In genomic region chr2:200736646-200737274, GRCh38 we compare ENCODE assay signal across 24 cellular contexts.
DNase-seq lines count a peak whose midpoint lies in the region; ATAC-seq, FAIRE-seq and TF ChIP-seq lines count a peak whose summit lies in the region.
"Had no signal": no experiment of that assay in that cellular context is flagged by ENCODE, and none has a peak within 500 bp of the region (broad histone marks: within the 10 kb centered on the region; RNA-seq: fewer than 3 reads in every experiment).

No MANE protein-coding gene starts in this region.

- no peaks in the 10 kb centered on the region for H3K36me3 Mint-ChIP-seq in astrocyte (ENCODE audit: low read depth, unreplicated experiment)
- H3K36me3 Mint-ChIP-seq: activated CD4-positive, alpha-beta memory T cell treated with anti-CD3 and anti-CD28 coated beads for 36 hours; CD4-positive, CD25-positive, alpha-beta regulatory T cell had no signal

- intact Hi-C loops in upper lobe of right lung (cut with DNase I) = no loop called here

- peak overlapping the region; percentile 36 for H3K27ac Mint-ChIP-seq in astrocyte (ENCODE audit: unreplicated experiment)
- H3K27ac Mint-ChIP-seq: activated CD4-positive, alpha-beta memory T cell treated with anti-CD3 and anti-CD28 coated beads for 36 hours; activated T-helper 2 cell treated with anti-CD3 and anti-CD28 coated beads, Interferon-gamma antibody, Interleukin-2, Interleukin-4, amounts not matched to agents 10 μg/mL and 5 μg/mL and 100 μg/mL, durations not matched to agents 14 hours and 24 hours and 36 hours; CD4-positive, CD25-positive, alpha-beta regulatory T cell; HFFc6 had no signal

- TF ChIP-seq EP300 in SK-N-SH (IDR thresholded peaks at IDR 0.05; ENCODE audit: borderline replicate concordance in 1 of 2, low read depth in 1 of 2, low read length in 1 of 2) = no peak

- H3K27me3 Mint-ChIP-seq in astrocyte (ENCODE audit: low read depth, unreplicated experiment) = peaks cover 27% of the 10 kb centered on the region

- TF ChIP-seq RAD21 in SK-N-SH (IDR thresholded peaks at IDR 0.05; ENCODE audit: low read length) = no peak

- H3K27ac ChIP-seq in SK-N-SH (ENCODE audit: low read depth in 2 of 2, low read length in 1 of 2) = no peak overlapping the region
- no peak overlapping the region for H3K27ac ChIP-seq in astrocyte (ENCODE audit: low read depth, low read length)
- peak overlapping the region; percentile 37 for H3K27ac ChIP-seq in smooth muscle cell (ENCODE audit: low read depth)
- no peak overlapping the region for H3K27ac ChIP-seq in upper lobe of right lung
- H3K27ac ChIP-seq: ascending aorta, HL-60 had no signal

- no peak for ATAC-seq in SK-N-SH treated with all-trans-retinoic acid at 6 μM for 48 hours
- no peak for ATAC-seq in upper lobe of right lung

- H3K36me3 ChIP-seq in SK-N-SH (replicated peaks in 1 of 2; ENCODE audit: control insufficient read depth in 1 of 2, insufficient read depth in 2 of 2, low read length in 1 of 2) (no peaks in the 10 kb centered on the region), astrocyte (ENCODE audit: insufficient read depth, low read length) (no peaks in the 10 kb centered on the region), smooth muscle cell (ENCODE audit: low read depth) (no peaks in the 10 kb centered on the region), upper lobe of right lung (no peaks in the 10 kb centered on the region)
- H3K36me3 ChIP-seq: ascending aorta had no signal

- no peak for FAIRE-seq in astrocyte (lab: Jason Lieb, UNC)
- FAIRE-seq: endometrium, GM12878 had no signal

- no peak overlapping the region for H3K4me2 ChIP-seq in SK-N-SH
- no peak overlapping the region for H3K4me2 ChIP-seq in astrocyte (ENCODE audit: low read length)
- H3K4me2 ChIP-seq in smooth muscle cell = peak overlapping the region; percentile 58

- 72% methylated on average over 6 of the region's 6 CpGs for WGBS in SK-N-SH (ENCODE audit: low lambda C conversion rate)
- WGBS in smooth muscle cell (ENCODE audit: low lambda C conversion rate) = 12% methylated on average over 6 of the region's 6 CpGs

- CTCF ChIA-PET in SK-N-SH (lab: Yijun Ruan, JAX) = interaction anchor here (1.3 to 14.9 kb wide), 6 partner anchors 9 to 118 kb away, joined by 3 to 230 read pairs (median 8); no protein-coding TSS in a partner anchor

- H3K9me3 ChIP-seq in SK-N-SH (no peaks in the 10 kb centered on the region), astrocyte (ENCODE audit: insufficient read depth, low read depth, low read length) (no peaks in the 10 kb centered on the region), smooth muscle cell (replicated peaks; ENCODE audit: low read depth) (no peaks in the 10 kb centered on the region), upper lobe of right lung (no peaks in the 10 kb centered on the region)
- H3K9me3 ChIP-seq: ascending aorta had no signal

- in situ Hi-C loops in KBM-7 (cut with MboI; ENCODE audit: low pct_unique_long_range_greater_than_20kb, low sequenced_read_pairs) = no loop called here

- DNase-seq in SK-N-SH (peak; percentile 49), astrocyte (ENCODE audit: low read depth) (peak; percentile 30), kidney glomerular epithelial cell (lab: John Stamatoyannopoulos, UW) (peak; percentile 7), smooth muscle cell (lab: John Stamatoyannopoulos, UW; ENCODE audit: unreplicated experiment) (no peak), DMS79 (lab: John Stamatoyannopoulos, UW) (no peak), KBM-7 (no peak), upper lobe of right lung (no peak)
- DNase-seq: 8988T; activated CD4-positive, alpha-beta memory T cell treated with anti-CD3 and anti-CD28 coated beads for 36 hours; CD4-positive, CD25-positive, alpha-beta regulatory T cell; central memory CD4-positive, alpha-beta T cell; HFFc6; NCI-H1048; NCI-H1694; NCI-H510A treated with DMSO at 0.1 percent for 48 hours; SHP77 treated with DMSO at 0.1 percent for 48 hours; stimulated activated naive CD4-positive, alpha-beta T cell had no signal

- peaks cover 1% of the 10 kb centered on the region for H3K9me3 Mint-ChIP-seq in astrocyte (ENCODE audit: unreplicated experiment)
- H3K9me3 Mint-ChIP-seq: activated CD4-positive, alpha-beta memory T cell treated with anti-CD3 and anti-CD28 coated beads for 36 hours; activated naive CD4-positive, alpha-beta T cell treated with anti-CD3 and anti-CD28 coated beads, Interleukin-2, amount 50 U/mL, for 72 hours; activated T-helper 2 cell treated with anti-CD3 and anti-CD28 coated beads, Interferon-gamma antibody, Interleukin-2, Interleukin-4, amounts not matched to agents 10 μg/mL and 5 μg/mL and 100 μg/mL, durations not matched to agents 14 hours and 24 hours and 36 hours; CD4-positive, CD25-positive, alpha-beta regulatory T cell; HFFc6 had no signal

- H3K9ac ChIP-seq in SK-N-SH = no peak overlapping the region
- H3K9ac ChIP-seq in astrocyte (ENCODE audit: low read length) = no peak overlapping the region
- no peak overlapping the region for H3K9ac ChIP-seq in smooth muscle cell (ENCODE audit: low read depth)

- H3K27me3 ChIP-seq in SK-N-SH (ENCODE audit: insufficient read depth) (no peaks in the 10 kb centered on the region), astrocyte (ENCODE audit: insufficient read depth, low read length) (peaks cover 6% of the 10 kb centered on the region), smooth muscle cell (ENCODE audit: low read depth) (peaks cover 8% of the 10 kb centered on the region), upper lobe of right lung (no peaks in the 10 kb centered on the region)
- H3K27me3 ChIP-seq: ascending aorta had no signal

- H4K20me1 ChIP-seq in SK-N-SH (ENCODE audit: insufficient read depth) (no peaks in the 10 kb centered on the region), astrocyte (ENCODE audit: insufficient read depth, low read length) (no peaks in the 10 kb centered on the region), smooth muscle cell (ENCODE audit: low read depth) (no peaks in the 10 kb centered on the region)

- no peak for TF ChIP-seq CTCF in SK-N-SH (IDR thresholded peaks at IDR 0.05)
- TF ChIP-seq CTCF in astrocyte (IDR thresholded peaks at IDR 0.05; ENCODE audit: insufficient read depth, low read depth, low read length) = no peak
- no peak for TF ChIP-seq CTCF in smooth muscle cell (IDR thresholded peaks at IDR 0.05; ENCODE audit: borderline replicate concordance, insufficient read depth, poor library complexity, severe bottlenecking)
- TF ChIP-seq CTCF in upper lobe of right lung (IDR thresholded peaks at IDR 0.05) = no peak

- no peak overlapping the region for H3K4me3 Mint-ChIP-seq in astrocyte (ENCODE audit: unreplicated experiment)
- H3K4me3 Mint-ChIP-seq: activated CD4-positive, alpha-beta memory T cell treated with anti-CD3 and anti-CD28 coated beads for 36 hours; CD4-positive, CD25-positive, alpha-beta regulatory T cell; HFFc6 had no signal

- H3K4me3 ChIP-seq in SK-N-SH (ENCODE audit: low read depth in 2 of 2, low read length in 1 of 2) (no peak overlapping the region), astrocyte (ENCODE audit: insufficient read depth, low read depth, low read length) (no peak overlapping the region), smooth muscle cell (no peak overlapping the region), upper lobe of right lung (no peak overlapping the region)
- H3K4me3 ChIP-seq: ascending aorta, GM12878 had no signal

- H3K4me1 ChIP-seq in SK-N-SH (ENCODE audit: control insufficient read depth in 1 of 2, insufficient read depth in 2 of 2, low read depth in 1 of 2, low read length in 1 of 2) (peaks cover 0 to 7% of the 10 kb centered on the region in 2 experiments; a peak in 2 of 4 replicates), astrocyte (ENCODE audit: insufficient read depth, low read length) (no peaks in the 10 kb centered on the region), smooth muscle cell (ENCODE audit: low read depth) (peaks cover 7% of the 10 kb centered on the region), upper lobe of right lung (peaks cover 10% of the 10 kb centered on the region)

- H3K79me2 ChIP-seq in SK-N-SH (ENCODE audit: insufficient read depth) (no peaks in the 10 kb centered on the region), astrocyte (ENCODE audit: insufficient read depth, low read length) (no peaks in the 10 kb centered on the region), smooth muscle cell (ENCODE audit: low read depth) (no peaks in the 10 kb centered on the region)

- H3K4me1 Mint-ChIP-seq in astrocyte (ENCODE audit: low read depth, unreplicated experiment) = peaks cover 5% of the 10 kb centered on the region
- H3K4me1 Mint-ChIP-seq: CD4-positive, CD25-positive, alpha-beta regulatory T cell had no signal

- H2AFZ ChIP-seq in SK-N-SH (ENCODE audit: low read depth) (peak overlapping the region; percentile 62; the same call in 1 of the 2 replicates), astrocyte (ENCODE audit: low read depth, low read length) (no peak overlapping the region), smooth muscle cell (ENCODE audit: low read depth) (no peak overlapping the region)

- H3F3A ChIP-seq in SK-N-SH (replicated peaks; ENCODE audit: insufficient read depth) (peaks cover 5% of the 10 kb centered on the region), smooth muscle cell (ENCODE audit: low read depth) (no peaks in the 10 kb centered on the region)

- H3K9me2 ChIP-seq in SK-N-SH = no peaks in the 10 kb centered on the region

- POLR2A ChIA-PET in SK-N-SH (lab: Yijun Ruan, JAX) = interaction anchor here (0.9 kb wide), 1 partner anchor 24 kb away, joined by 4 read pairs; no protein-coding TSS in a partner anchor

TF ChIP-seq in SK-N-SH, 30 proteins besides CTCF, POLR2A, EP300 and RAD21 (continues in another document):
- no peak for TF ChIP-seq USF1 (IDR thresholded peaks at IDR 0.05; ENCODE audit: borderline replicate concordance, low read depth)
- no peak for TF ChIP-seq FOSL2 (IDR thresholded peaks at IDR 0.05; ENCODE audit: borderline replicate concordance, low read depth)
- peak; percentile 47; the same call in 1 of the 2 replicates for TF ChIP-seq RCOR1 (IDR thresholded peaks at IDR 0.05; ENCODE audit: low read length)

TF ChIP-seq in SK-N-SH treated with all-trans-retinoic acid at 6 μM for 48 hours, 23 proteins besides CTCF, POLR2A, EP300 and RAD21 (continues in another document):
- TF ChIP-seq ZNF8 (CRISPR knock-in tag; IDR thresholded peaks at IDR 0.05) (no peak), CSDC2 (CRISPR knock-in tag; IDR thresholded peaks at IDR 0.05) (no peak)
- TF ChIP-seq, protein P1, sequence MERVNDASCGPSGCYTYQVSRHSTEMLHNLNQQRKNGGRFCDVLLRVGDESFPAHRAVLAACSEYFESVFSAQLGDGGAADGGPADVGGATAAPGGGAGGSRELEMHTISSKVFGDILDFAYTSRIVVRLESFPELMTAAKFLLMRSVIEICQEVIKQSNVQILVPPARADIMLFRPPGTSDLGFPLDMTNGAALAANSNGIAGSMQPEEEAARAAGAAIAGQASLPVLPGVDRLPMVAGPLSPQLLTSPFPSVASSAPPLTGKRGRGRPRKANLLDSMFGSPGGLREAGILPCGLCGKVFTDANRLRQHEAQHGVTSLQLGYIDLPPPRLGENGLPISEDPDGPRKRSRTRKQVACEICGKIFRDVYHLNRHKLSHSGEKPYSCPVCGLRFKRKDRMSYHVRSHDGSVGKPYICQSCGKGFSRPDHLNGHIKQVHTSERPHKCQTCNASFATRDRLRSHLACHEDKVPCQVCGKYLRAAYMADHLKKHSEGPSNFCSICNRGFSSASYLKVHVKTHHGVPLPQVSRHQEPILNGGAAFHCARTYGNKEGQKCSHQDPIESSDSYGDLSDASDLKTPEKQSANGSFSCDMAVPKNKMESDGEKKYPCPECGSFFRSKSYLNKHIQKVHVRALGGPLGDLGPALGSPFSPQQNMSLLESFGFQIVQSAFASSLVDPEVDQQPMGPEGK (CRISPR knock-in tag; IDR thresholded peaks at IDR 0.05; ENCODE audit: borderline replicate concordance) = no peak

Comparison
In these comparisons a context has a peak if more than half of its experiments do, and no peak if none do; other contexts are left out.
1. DNase-seq: peak in SK-N-SH (single experiment), astrocyte (single experiment) and kidney glomerular epithelial cell (single experiment); none in smooth muscle cell (single experiment), DMS79 (single experiment), KBM-7 (single experiment) and upper lobe of right lung (single experiment).